Comparison of ENCODE assay signal across 8 cellular contexts in the genomic region with DNA sequence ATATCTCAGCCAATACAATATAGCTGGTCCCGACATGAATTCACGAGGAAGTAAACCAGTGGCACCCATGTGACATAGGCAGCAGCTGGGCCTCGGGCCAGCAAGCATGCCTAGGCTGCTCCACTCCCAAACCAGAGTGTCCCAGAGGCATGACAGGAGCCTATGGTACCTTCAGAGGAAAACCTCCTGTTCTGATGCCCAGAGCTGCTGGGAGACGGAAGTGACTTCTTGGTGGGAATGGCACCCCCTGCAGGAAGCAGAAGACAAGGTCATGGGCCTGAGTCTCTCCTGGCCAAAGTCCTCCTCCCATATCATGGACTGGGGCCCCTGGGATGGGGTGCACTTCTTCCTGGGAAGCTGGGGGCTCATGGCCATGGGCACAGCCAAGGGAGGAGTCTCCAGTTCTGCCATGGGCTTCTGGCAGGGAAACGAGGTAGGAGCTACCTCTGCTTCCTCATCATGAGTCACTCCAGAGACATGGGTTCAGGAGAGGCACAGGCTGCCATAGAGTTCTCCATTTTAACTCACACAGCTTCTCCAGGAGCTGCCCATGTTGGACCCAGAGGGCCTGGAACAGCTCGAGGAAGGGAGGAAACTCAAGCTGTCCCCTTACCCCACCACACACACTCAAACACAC. TPM values are rescaled to one million over a fixed set of nuclear protein-coding genes. Genes with fewer than 3 reads are reported as not detected.
DNase-seq lines count a peak whose midpoint lies in the region; ATAC-seq and TF ChIP-seq lines count a peak whose summit lies in the region.

No MANE protein-coding gene starts in this region.

- no peaks in the 10 kb centered on the region for H3K79me2 ChIP-seq in GM23338 (replicated peaks; ENCODE audit: insufficient read depth)

- H3K9me2 ChIP-seq in GM23338 (ENCODE audit: insufficient read depth) = no peaks in the 10 kb centered on the region

- H3K27ac ChIP-seq in GM23338 (ENCODE audit: low read depth) = no peak overlapping the region
- H3K27ac ChIP-seq in VCaP = no peak overlapping the region

- ATAC-seq in GM23338 = peak; percentile 94
- ATAC-seq in HG03280 (IDR thresholded peaks at IDR 0.05; ENCODE audit: unreplicated experiment) = no peak

- H3K36me3 ChIP-seq in GM23338 (ENCODE audit: insufficient read depth) = no peaks in the 10 kb centered on the region

- H3K27me3 ChIP-seq in GM23338 (ENCODE audit: insufficient read depth) = no peaks in the 10 kb centered on the region

- peaks cover 3% of the 10 kb centered on the region for H3K27me3 Mint-ChIP-seq in GM23338 (ENCODE audit: insufficient read depth, low read depth, poor library complexity)
- H3K27me3 Mint-ChIP-seq in activated T-cell treated with anti-CD3 and anti-CD28 coated beads, Interleukin-2, amount 50 U/mL, for 24 hours = no peaks in the 10 kb centered on the region

- no peak overlapping the region for H3K4me3 Mint-ChIP-seq in GM23338
- H3K4me3 Mint-ChIP-seq in activated T-cell treated with anti-CD3 and anti-CD28 coated beads, Interleukin-2, amount 50 U/mL, for 24 hours = no peak overlapping the region

- H3K36me3 Mint-ChIP-seq in GM23338 (ENCODE audit: low read depth) = peaks cover 8% of the 10 kb centered on the region
- peaks cover 35% of the 10 kb centered on the region for H3K36me3 Mint-ChIP-seq in activated T-cell treated with anti-CD3 and anti-CD28 coated beads, Interleukin-2, amount 50 U/mL, for 24 hours (ENCODE audit: low read depth)

- H2AFZ ChIP-seq in GM23338 = no peak overlapping the region

- DNase-seq in CD1c-positive myeloid dendritic cell (ENCODE audit: extremely low spot score) (peak; percentile 33), GM23338 (ENCODE audit: low spot score) (peak; percentile 80), left kidney (ENCODE audit: low read depth, low spot score) (peak; percentile 45), HCEC 1CT (no peak), dedifferentiated amniotic fluid mesenchymal stem cell (ENCODE audit: extremely low spot score) (no peak)
- DNase-seq in activated T-cell treated with anti-CD3 and anti-CD28 coated beads, Interleukin-2, amount 50 U/mL, for 24 hours = no peak

- no peaks in the 10 kb centered on the region for H3K9me3 Mint-ChIP-seq in GM23338
- H3K9me3 Mint-ChIP-seq in activated T-cell treated with anti-CD3 and anti-CD28 coated beads, Interleukin-2, amount 50 U/mL, for 24 hours = no peaks in the 10 kb centered on the region

- H3F3A ChIP-seq in GM23338 (replicated peaks; ENCODE audit: low read depth) = no peaks in the 10 kb centered on the region

- H3K4me2 ChIP-seq in GM23338 = no peak overlapping the region

- H3K4me3 ChIP-seq in GM23338 = no peak overlapping the region

- no peaks in the 10 kb centered on the region for H3K4me1 ChIP-seq in GM23338 (ENCODE audit: insufficient read depth)

- no peaks in the 10 kb centered on the region for H3K4me1 Mint-ChIP-seq in GM23338
- no peaks in the 10 kb centered on the region for H3K4me1 Mint-ChIP-seq in activated T-cell treated with anti-CD3 and anti-CD28 coated beads, Interleukin-2, amount 50 U/mL, for 24 hours (ENCODE audit: low read depth)

- peak; percentile 57 to 82 for TF ChIP-seq CTCF in GM23338 (conservative IDR thresholded peaks at IDR 0.05; ENCODE audit: low read depth in 2 of 2)
- TF ChIP-seq CTCF in VCaP (conservative IDR thresholded peaks at IDR 0.05) = peak; percentile 34

- H3K27ac Mint-ChIP-seq in GM23338 = no peak overlapping the region; the same call in 1 of the 2 replicates
- H3K27ac Mint-ChIP-seq in activated T-cell treated with anti-CD3 and anti-CD28 coated beads, Interleukin-2, amount 50 U/mL, for 24 hours = no peak overlapping the region

- H4K20me1 ChIP-seq in GM23338 (replicated peaks; ENCODE audit: insufficient read depth) = no peaks in the 10 kb centered on the region

TF ChIP-seq in GM23338, 12 proteins besides CTCF, POLR2A, EP300 and RAD21 (continues in another document):
- TF ChIP-seq STAT1 (IDR thresholded peaks at IDR 0.05; ENCODE audit: unreplicated experiment) = no peak
- TF ChIP-seq EZH2 (IDR thresholded peaks at IDR 0.05; ENCODE audit: low read depth, unreplicated experiment) = no peak
- TF ChIP-seq ZNF114 (CRISPR knock-in tag; IDR thresholded peaks at IDR 0.05) = no peak
- no peak for TF ChIP-seq NANOG (IDR thresholded peaks at IDR 0.05; ENCODE audit: borderline replicate concordance)
- TF ChIP-seq JUNB (IDR thresholded peaks at IDR 0.05; ENCODE audit: unreplicated experiment) = no peak
- TF ChIP-seq, protein P1, sequence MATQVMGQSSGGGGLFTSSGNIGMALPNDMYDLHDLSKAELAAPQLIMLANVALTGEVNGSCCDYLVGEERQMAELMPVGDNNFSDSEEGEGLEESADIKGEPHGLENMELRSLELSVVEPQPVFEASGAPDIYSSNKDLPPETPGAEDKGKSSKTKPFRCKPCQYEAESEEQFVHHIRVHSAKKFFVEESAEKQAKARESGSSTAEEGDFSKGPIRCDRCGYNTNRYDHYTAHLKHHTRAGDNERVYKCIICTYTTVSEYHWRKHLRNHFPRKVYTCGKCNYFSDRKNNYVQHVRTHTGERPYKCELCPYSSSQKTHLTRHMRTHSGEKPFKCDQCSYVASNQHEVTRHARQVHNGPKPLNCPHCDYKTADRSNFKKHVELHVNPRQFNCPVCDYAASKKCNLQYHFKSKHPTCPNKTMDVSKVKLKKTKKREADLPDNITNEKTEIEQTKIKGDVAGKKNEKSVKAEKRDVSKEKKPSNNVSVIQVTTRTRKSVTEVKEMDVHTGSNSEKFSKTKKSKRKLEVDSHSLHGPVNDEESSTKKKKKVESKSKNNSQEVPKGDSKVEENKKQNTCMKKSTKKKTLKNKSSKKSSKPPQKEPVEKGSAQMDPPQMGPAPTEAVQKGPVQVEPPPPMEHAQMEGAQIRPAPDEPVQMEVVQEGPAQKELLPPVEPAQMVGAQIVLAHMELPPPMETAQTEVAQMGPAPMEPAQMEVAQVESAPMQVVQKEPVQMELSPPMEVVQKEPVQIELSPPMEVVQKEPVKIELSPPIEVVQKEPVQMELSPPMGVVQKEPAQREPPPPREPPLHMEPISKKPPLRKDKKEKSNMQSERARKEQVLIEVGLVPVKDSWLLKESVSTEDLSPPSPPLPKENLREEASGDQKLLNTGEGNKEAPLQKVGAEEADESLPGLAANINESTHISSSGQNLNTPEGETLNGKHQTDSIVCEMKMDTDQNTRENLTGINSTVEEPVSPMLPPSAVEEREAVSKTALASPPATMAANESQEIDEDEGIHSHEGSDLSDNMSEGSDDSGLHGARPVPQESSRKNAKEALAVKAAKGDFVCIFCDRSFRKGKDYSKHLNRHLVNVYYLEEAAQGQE (IDR thresholded peaks at IDR 0.05; ENCODE audit: unreplicated experiment) = no peak
- TF ChIP-seq ETS1 (IDR thresholded peaks at IDR 0.05) = no peak
- no peak for TF ChIP-seq ZNF331 (CRISPR knock-in tag; IDR thresholded peaks at IDR 0.05; ENCODE audit: low read depth)
- TF ChIP-seq POLR2AphosphoS5 (IDR thresholded peaks at IDR 0.05; ENCODE audit: low read depth) = no peak
- TF ChIP-seq EZH2phosphoT487 (IDR thresholded peaks at IDR 0.05; ENCODE audit: unreplicated experiment) = no peak
- no peak for TF ChIP-seq CREB1 (CRISPR knock-in tag; IDR thresholded peaks at IDR 0.05; ENCODE audit: low read depth)

RNA-seq across cellular contexts. Expression of gene FBF1, which starts 13.4 kb away (rescaled TPM):
- 11.8 and 17.4 TPM in 2 replicates for total RNA-seq in GM23338 (2014; rRNA removed; shearing (Covaris generic))
- polyA plus RNA-seq in GM23338 (2016; fragmentation: Nextera tagmentation; extraction: Ambion mirVana) = 8.8 and 9.7 TPM in 2 replicates

RNA-seq across cellular contexts. Expression of gene MRPL38, which starts 22.7 kb away (rescaled TPM):
- 47.2 and 63.6 TPM in 2 replicates for total RNA-seq in GM23338 (2014; rRNA removed; shearing (Covaris generic))
- polyA plus RNA-seq in GM23338 (2016; fragmentation: Nextera tagmentation; extraction: Ambion mirVana) = 86.7 and 90.0 TPM in 2 replicates

RNA-seq across cellular contexts. Expression of gene TRIM65, which starts 30.7 kb away (rescaled TPM):
- 53.8 and 54.0 TPM in 2 replicates for total RNA-seq in GM23338 (2014; rRNA removed; shearing (Covaris generic))
- polyA plus RNA-seq in GM23338 (2016; fragmentation: Nextera tagmentation; extraction: Ambion mirVana) = 13.8 and 15.0 TPM in 2 replicates

RNA-seq across cellular contexts. Expression of gene TRIM47, which starts 49.0 kb away (rescaled TPM):
- total RNA-seq in GM23338 (2014; rRNA removed; shearing (Covaris generic)) = 9.9 and 12.5 TPM in 2 replicates
- polyA plus RNA-seq in GM23338 (2016; fragmentation: Nextera tagmentation; extraction: Ambion mirVana) = 7.2 TPM in 2 replicates

RNA-seq across cellular contexts. Expression of gene ACOX1, which starts 51.6 kb away (rescaled TPM):
- 32.8 and 32.9 TPM in 2 replicates for total RNA-seq in GM23338 (2014; rRNA removed; shearing (Covaris generic))
- polyA plus RNA-seq in GM23338 (2016; fragmentation: Nextera tagmentation; extraction: Ambion mirVana) = 11.9 and 12.8 TPM in 2 replicates

Comparison
In these comparisons a context has a peak if more than half of its experiments do, and no peak if none do; other contexts are left out.
1. DNase-seq: peak in CD1c-positive myeloid dendritic cell (single experiment), GM23338 (single experiment) and left kidney (single experiment); none in HCEC 1CT (single experiment), activated T-cell treated with anti-CD3 and anti-CD28 coated beads, Interleukin-2, amount 50 U/mL, for 24 hours (single experiment) and dedifferentiated amniotic fluid mesenchymal stem cell (single experiment).